Comparison of ENCODE assay signal across 8 cellular contexts in the genomic region with DNA sequence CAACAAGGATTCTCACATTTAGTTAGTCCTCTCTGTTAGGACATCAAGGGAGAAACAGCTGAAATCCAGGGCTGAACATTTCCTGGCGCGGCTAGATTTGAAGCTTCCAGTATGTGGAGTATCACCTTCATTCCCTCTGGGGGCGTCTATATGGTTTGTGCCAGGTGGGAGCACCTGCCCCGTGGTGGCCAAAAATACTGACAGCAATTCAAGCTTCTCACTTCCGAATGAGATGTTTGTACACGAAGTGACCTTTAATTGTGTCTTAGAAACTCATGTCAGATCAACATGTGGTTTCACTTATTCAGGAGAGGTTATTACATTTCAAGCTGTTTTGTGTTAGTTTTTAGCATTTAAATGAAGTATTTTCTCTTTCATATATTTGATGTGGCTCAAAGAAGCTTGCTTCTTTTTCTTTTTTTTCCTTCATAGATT.
DNase-seq lines count a peak whose midpoint lies in the region; ATAC-seq and TF ChIP-seq lines count a peak whose summit lies in the region.

No MANE protein-coding gene starts in this region.

- peak overlapping the region; percentile 93 for H3K27ac Mint-ChIP-seq in activated CD4-positive, alpha-beta T cell treated with anti-CD3 and anti-CD28 coated beads, Interleukin-2, amount 10 ng/mL, durations not matched to agents 24 days and 14 days
- peak overlapping the region; percentile 94 for H3K27ac Mint-ChIP-seq in activated T-cell treated with anti-CD3 and anti-CD28 coated beads, Interleukin-2, amount 50 U/mL, for 24 hours

- H3K4me1 ChIP-seq in left lung (peaks cover 17 to 51% of the 10 kb centered on the region in 2 donors), tibial nerve (peaks cover 0 to 56% (median 33%) of the 10 kb centered on the region in 4 donors)

- no peak for TF ChIP-seq EP300 in tibial nerve (IDR thresholded peaks at IDR 0.05)

- WGBS in tibial nerve, 2 donors: 37 to 56% methylated on average over 6 of the region's 6 CpGs

- intact Hi-C loops in activated CD4-positive, alpha-beta T cell treated with anti-CD3 and anti-CD28 coated beads, Interleukin-2, amount 10 ng/mL, durations not matched to agents 24 days and 14 days (cut with micrococcal nuclease): loop anchor here (1.0 to 2.0 kb wide), 5 partner anchors 9 to 90 kb away; no protein-coding TSS in a partner anchor
- intact Hi-C loops in left lung (cut with DNase I): no loop called here

- no peaks in the 10 kb centered on the region for H3K27me3 Mint-ChIP-seq in activated CD4-positive, alpha-beta T cell treated with anti-CD3 and anti-CD28 coated beads, Interleukin-2, amount 10 ng/mL, durations not matched to agents 24 days and 14 days
- no peaks in the 10 kb centered on the region for H3K27me3 Mint-ChIP-seq in activated T-cell treated with anti-CD3 and anti-CD28 coated beads, Interleukin-2, amount 50 U/mL, for 24 hours

- H3K9me3 Mint-ChIP-seq in activated CD4-positive, alpha-beta T cell treated with anti-CD3 and anti-CD28 coated beads, Interleukin-2, amount 10 ng/mL, durations not matched to agents 24 days and 14 days: no peaks in the 10 kb centered on the region
- H3K9me3 Mint-ChIP-seq in activated T-cell treated with anti-CD3 and anti-CD28 coated beads, Interleukin-2, amount 50 U/mL, for 24 hours: no peaks in the 10 kb centered on the region

- no peak for TF ChIP-seq CTCF in left lung (IDR thresholded peaks at IDR 0.05)
- TF ChIP-seq CTCF in tibial nerve (IDR thresholded peaks at IDR 0.05): no peak

- peaks cover 50% of the 10 kb centered on the region for H3K4me1 Mint-ChIP-seq in activated CD4-positive, alpha-beta T cell treated with anti-CD3 and anti-CD28 coated beads, Interleukin-2, amount 10 ng/mL, durations not matched to agents 24 days and 14 days
- peaks cover 61% of the 10 kb centered on the region for H3K4me1 Mint-ChIP-seq in activated T-cell treated with anti-CD3 and anti-CD28 coated beads, Interleukin-2, amount 50 U/mL, for 24 hours (ENCODE audit: low read depth)

- no peak for TF ChIP-seq POLR2A in tibial nerve (IDR thresholded peaks at IDR 0.05)

- H3K9me3 ChIP-seq in left lung: no peaks in the 10 kb centered on the region
- no peaks in the 10 kb centered on the region for H3K9me3 ChIP-seq in tibial nerve

- H3K36me3 Mint-ChIP-seq in activated CD4-positive, alpha-beta T cell treated with anti-CD3 and anti-CD28 coated beads, Interleukin-2, amount 10 ng/mL, durations not matched to agents 24 days and 14 days (ENCODE audit: low read depth): no peaks in the 10 kb centered on the region
- H3K36me3 Mint-ChIP-seq in activated T-cell treated with anti-CD3 and anti-CD28 coated beads, Interleukin-2, amount 50 U/mL, for 24 hours (ENCODE audit: low read depth): no peaks in the 10 kb centered on the region

- DNase-seq in activated CD4-positive, alpha-beta T cell treated with anti-CD3 and anti-CD28 coated beads, Interleukin-2, amount 10 ng/mL, durations not matched to agents 24 days and 14 days: peak; percentile 74
- DNase-seq in activated CD4-positive, alpha-beta T cell treated with anti-CD3 and anti-CD28 coated beads, Interleukin-2, amount 50 U/mL, for 1 hour: no peak
- peak; percentile 41 for DNase-seq in activated T-cell treated with anti-CD3 and anti-CD28 coated beads, Interleukin-2, amount 50 U/mL, for 24 hours
- DNase-seq in left lung (no peak), tibial nerve (ENCODE audit: low spot score in 2 of 2) (no peak), NCI-H345 treated with DMSO at 0.1 percent for 48 hours (lab: John Stamatoyannopoulos, UW; ENCODE audit: unreplicated experiment) (no peak), MV-4-11 (lab: John Stamatoyannopoulos, UW) (no peak)

- ATAC-seq in left lung (no peak), GM18858 (IDR thresholded peaks at IDR 0.05; ENCODE audit: unreplicated experiment) (no peak)

- H3K27ac ChIP-seq in left lung (peak overlapping the region; percentile 63 to 74), tibial nerve (peak overlapping the region; percentile 61 to 86 (median 72))

- H3K27me3 ChIP-seq in left lung (no peaks in the 10 kb centered on the region), tibial nerve (no peaks in the 10 kb centered on the region)

- H3K4me3 ChIP-seq in left lung (no peak overlapping the region), tibial nerve (no peak overlapping the region)

- H3K4me3 Mint-ChIP-seq in activated CD4-positive, alpha-beta T cell treated with anti-CD3 and anti-CD28 coated beads, Interleukin-2, amount 10 ng/mL, durations not matched to agents 24 days and 14 days: peak overlapping the region; percentile 84
- H3K4me3 Mint-ChIP-seq in activated T-cell treated with anti-CD3 and anti-CD28 coated beads, Interleukin-2, amount 50 U/mL, for 24 hours: peak overlapping the region; percentile 79

- no peaks in the 10 kb centered on the region for H3K36me3 ChIP-seq in left lung
- H3K36me3 ChIP-seq in tibial nerve: no peaks in the 10 kb centered on the region

Comparison
In these comparisons a context has a peak if more than half of its experiments do, and no peak if none do; other contexts are left out.
1. DNase-seq: peak in activated CD4-positive, alpha-beta T cell treated with anti-CD3 and anti-CD28 coated beads, Interleukin-2, amount 10 ng/mL, durations not matched to agents 24 days and 14 days (single experiment) and activated T-cell treated with anti-CD3 and anti-CD28 coated beads, Interleukin-2, amount 50 U/mL, for 24 hours (single experiment); none in activated CD4-positive, alpha-beta T cell treated with anti-CD3 and anti-CD28 coated beads, Interleukin-2, amount 50 U/mL, for 1 hour (single experiment), left lung (0 of 2), tibial nerve (0 of 2), NCI-H345 treated with DMSO at 0.1 percent for 48 hours (single experiment) and MV-4-11 (single experiment).